ENCODE assay signal across 26 cellular contexts in the genomic region with DNA sequence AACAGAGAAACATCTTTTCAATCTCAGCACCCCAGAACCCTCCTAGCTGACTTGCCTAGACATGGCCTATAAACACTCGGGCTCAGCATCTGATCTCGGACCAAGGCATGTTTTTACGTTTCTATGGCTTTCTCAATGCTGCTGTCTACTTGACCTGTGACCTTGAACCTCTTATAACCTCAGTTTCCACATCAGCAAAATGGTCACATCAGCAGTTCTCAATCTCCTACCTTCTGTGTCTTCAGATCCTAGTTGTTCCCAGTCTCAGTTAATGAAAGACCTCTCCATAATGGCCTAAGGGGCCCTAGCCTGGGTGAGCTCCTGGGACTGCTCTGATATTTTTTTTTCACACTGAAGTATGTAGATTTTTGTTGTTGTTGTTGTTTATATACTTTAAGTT. TPM values are rescaled to one million over a fixed set of nuclear protein-coding genes. Genes with fewer than 3 reads are reported as not detected.
"Had no signal": no experiment of that assay in that cellular context is flagged by ENCODE, and none has a peak within 500 bp of the region (broad histone marks: within the 10 kb centered on the region; RNA-seq: fewer than 3 reads in every experiment).

No MANE protein-coding gene starts in this region.

- H3K9me3 Mint-ChIP-seq: stimulated activated effector memory CD8-positive, alpha-beta T cell treated with anti-CD3 and anti-CD28 coated beads, Interleukin-12 subunit alpha, Interleukin-12 subunit beta, amount 100 ng/mL, for 72 hours had no signal

- H3K27me3 ChIP-seq: dorsolateral prefrontal cortex, gastrocnemius medialis, left lung, stomach, thyroid gland had no signal

- H3K4me1 Mint-ChIP-seq: naive thymus-derived CD8-positive, alpha-beta T cell; stimulated activated effector memory CD8-positive, alpha-beta T cell treated with anti-CD3 and anti-CD28 coated beads, Interleukin-12 subunit alpha, Interleukin-12 subunit beta, amount 100 ng/mL, for 72 hours had no signal

- H3K27ac ChIP-seq: dorsolateral prefrontal cortex, epithelial cell of prostate, gastrocnemius medialis, left lung, parathyroid adenoma, stomach, thyroid gland had no signal

- H3K4me1 ChIP-seq: parathyroid adenoma, thyroid gland had no signal

- H3K36me3 Mint-ChIP-seq: naive thymus-derived CD8-positive, alpha-beta T cell; stimulated activated effector memory CD8-positive, alpha-beta T cell treated with anti-CD3 and anti-CD28 coated beads, Interleukin-12 subunit alpha, Interleukin-12 subunit beta, amount 100 ng/mL, for 72 hours had no signal

- DNase-seq: cortex of kidney; dorsolateral prefrontal cortex; effector CD4-positive, alpha-beta T cell; foreskin fibroblast; gastrocnemius medialis; head of caudate nucleus; left lung; mesendoderm; midbrain; naive thymus-derived CD8-positive, alpha-beta T cell; nephron progenitor cell; stimulated activated CD4-positive, alpha-beta T cell treated with anti-CD3 and anti-CD28 coated beads, Interleukin-2, amount 100 ng/mL, for 24 hours; stimulated activated CD4-positive, alpha-beta T cell treated with anti-CD3 and anti-CD28 coated beads, Interleukin-4, amount 100 ng/mL, for 24 hours; stimulated activated naive CD4-positive, alpha-beta T cell treated with Interleukin-2 at 50 U/mL for 16 hours; stomach; thyroid gland; trophoblast cell had no signal

- H3K4me3 Mint-ChIP-seq: naive thymus-derived CD8-positive, alpha-beta T cell; nephron progenitor cell; stimulated activated effector memory CD8-positive, alpha-beta T cell treated with anti-CD3 and anti-CD28 coated beads, Interleukin-12 subunit alpha, Interleukin-12 subunit beta, amount 100 ng/mL, for 72 hours had no signal

- H3K9me3 ChIP-seq: gastrocnemius medialis, left lung, stomach, thyroid gland had no signal

- H3K36me3 ChIP-seq: gastrocnemius medialis, left lung, stomach, thyroid gland had no signal

- H3K79me2 ChIP-seq: parathyroid adenoma had no signal

- H2AFZ ChIP-seq: parathyroid adenoma had no signal

- ATAC-seq: esophagus mucosa; gastrocnemius medialis; left lung; naive thymus-derived CD8-positive, alpha-beta T cell; sciatic nerve; stimulated activated effector memory CD8-positive, alpha-beta T cell treated with anti-CD3 and anti-CD28 coated beads, Interleukin-12 subunit alpha, Interleukin-12 subunit beta, amount 100 ng/mL, for 72 hours had no signal

- H3K27ac Mint-ChIP-seq: naive thymus-derived CD8-positive, alpha-beta T cell; nephron progenitor cell; progenitor cell of endocrine pancreas; stimulated activated effector memory CD8-positive, alpha-beta T cell treated with anti-CD3 and anti-CD28 coated beads, Interleukin-12 subunit alpha, Interleukin-12 subunit beta, amount 100 ng/mL, for 72 hours had no signal

- H3K9ac ChIP-seq: parathyroid adenoma had no signal

- H3K4me3 ChIP-seq: dorsolateral prefrontal cortex, gastrocnemius medialis, left lung, stomach, thyroid gland had no signal

- FAIRE-seq: keratinocyte had no signal

RNA-seq across cellular contexts. Expression of gene SSUH2, which starts 39.6 kb away (rescaled TPM):
- total RNA-seq: glomerular endothelial cell; lung microvascular endothelial cell; naive thymus-derived CD8-positive, alpha-beta T cell had no signal
- polyA plus RNA-seq: naive thymus-derived CD8-positive, alpha-beta T cell had no signal
